In genomic region chr18:10526211-10526949, GRCh38 we compare ENCODE assay signal across 8 cellular contexts. TPM values are rescaled to one million over a fixed set of nuclear protein-coding genes. Genes with fewer than 3 reads are reported as not detected.
DNase-seq lines count a peak whose midpoint lies in the region; ATAC-seq and TF ChIP-seq lines count a peak whose summit lies in the region.

No MANE protein-coding gene starts in this region.

- CTCF ChIA-PET in naive thymus-derived CD4-positive, alpha-beta T cell (lab: Charles Lee) = no interaction called here

- H3K27ac Mint-ChIP-seq in naive thymus-derived CD4-positive, alpha-beta T cell = peak overlapping the region; percentile 84 to 99 (median 96)

- peaks cover 47 to 69% (median 60%) of the 10 kb centered on the region in 7 donors for H3K4me1 Mint-ChIP-seq in naive thymus-derived CD4-positive, alpha-beta T cell

- peak overlapping the region; percentile 94 to 99 (median 98) for H3K4me3 Mint-ChIP-seq in naive thymus-derived CD4-positive, alpha-beta T cell

- H3K4me1 ChIP-seq in esophagus (ENCODE audit: control insufficient read depth in 2 of 2, insufficient read depth in 2 of 2, low read length in 1 of 2) (peaks cover 2 to 4% of the 10 kb centered on the region in 2 donors), stomach (peaks cover 29 to 57% (median 43%) of the 10 kb centered on the region in 4 donors)
- H3K4me1 ChIP-seq in naive thymus-derived CD4-positive, alpha-beta T cell (ENCODE audit: control insufficient read depth in 2 of 2, insufficient read depth in 2 of 2, low read length in 2 of 2) = peaks cover 4 to 22% of the 10 kb centered on the region in 2 donors

- intact Hi-C loops in naive thymus-derived CD4-positive, alpha-beta T cell (cut with micrococcal nuclease) = loop anchor here (1.0 to 10.0 kb wide), 10 partner anchors 402 to 1919 kb away; partner anchors contain the start of genes TWSG1 (in 2 of the 2), AFG3L2 (in 1 of the 2), CHMP1B (in 1 of the 2) and IMPA2 (in 1 of the 2)
- intact Hi-C loops in stomach (cut with DNase I; ENCODE audit: low total_unique reads) = no loop called here

- H3K36me3 Mint-ChIP-seq in naive thymus-derived CD4-positive, alpha-beta T cell = peaks cover 0 to 3% (median 0%) of the 10 kb centered on the region in 5 donors

- peaks cover 0 to 3% (median 0%) of the 10 kb centered on the region in 11 donors for H3K9me3 Mint-ChIP-seq in naive thymus-derived CD4-positive, alpha-beta T cell

- H3K4me3 ChIP-seq in esophagus (ENCODE audit: low read depth in 1 of 2, low read length in 2 of 2) (peak overlapping the region; percentile 74 to 81), stomach (peak overlapping the region; percentile 87 to 92 (median 90))
- H3K4me3 ChIP-seq in naive thymus-derived CD4-positive, alpha-beta T cell (ENCODE audit: low read length) = peak overlapping the region; percentile 93

- TF ChIP-seq CTCF in stomach (IDR thresholded peaks at IDR 0.05) = no peak

- H3K27ac ChIP-seq in esophagus (ENCODE audit: low read depth in 2 of 2, low read length in 1 of 2) = peak overlapping the region; percentile 90 to 92
- peak overlapping the region; percentile 76 for H3K27ac ChIP-seq in naive thymus-derived CD4-positive, alpha-beta T cell (ENCODE audit: low read depth, low read length)
- peak overlapping the region; percentile 91 to 97 (median 96) for H3K27ac ChIP-seq in stomach

- no peak for TF ChIP-seq POLR2A in stomach (IDR thresholded peaks at IDR 0.05)

- H3K36me3 ChIP-seq in esophagus (ENCODE audit: control insufficient read depth in 2 of 2, insufficient read depth in 2 of 2, low read length in 1 of 2) (no peaks in the 10 kb centered on the region), stomach (no peaks in the 10 kb centered on the region)
- peaks cover 0 to 7% (median 0%) of the 10 kb centered on the region in 3 experiments for H3K36me3 ChIP-seq in naive thymus-derived CD4-positive, alpha-beta T cell (ENCODE audit: control insufficient read depth in 2 of 3, insufficient read depth in 3 of 3, low read length in 3 of 3)

- POLR2A ChIA-PET in naive thymus-derived CD4-positive, alpha-beta T cell (lab: Charles Lee) = interaction anchor here (1.0 kb wide), 2 partner anchors 569 to 613 kb away, joined by 4 to 5 read pairs; partner anchors contain the start of gene VAPA

- peak; percentile 75 for ATAC-seq in HG02642 (IDR thresholded peaks at IDR 0.05; ENCODE audit: poor library complexity, unreplicated experiment)
- ATAC-seq in naive thymus-derived CD4-positive, alpha-beta T cell = peak; percentile 67

- H3K27me3 ChIP-seq in esophagus (ENCODE audit: control insufficient read depth in 1 of 2, insufficient read depth in 2 of 2, low read length in 2 of 2) (no peaks in the 10 kb centered on the region), stomach (no peaks in the 10 kb centered on the region)
- H3K27me3 ChIP-seq in naive thymus-derived CD4-positive, alpha-beta T cell (ENCODE audit: control insufficient read depth in 2 of 2, insufficient read depth in 2 of 2, low read length in 2 of 2) = no peaks in the 10 kb centered on the region

- TF ChIP-seq EP300 in stomach (IDR thresholded peaks at IDR 0.05) = no peak

- H3K27me3 Mint-ChIP-seq in naive thymus-derived CD4-positive, alpha-beta T cell = peaks cover 0 to 10% (median 0%) of the 10 kb centered on the region in 5 donors

- 1 to 2% methylated on average over 30 to 42 of the region's 42 CpGs for WGBS in esophagus, 2 donors
- WGBS in stomach, 5 donors = 1 to 4% (median 2%) methylated on average over 9 to 42 of the region's 42 CpGs

- no peaks in the 10 kb centered on the region for H3K9me3 ChIP-seq in esophagus (ENCODE audit: control insufficient read depth in 2 of 2, insufficient read depth in 1 of 2, low read depth in 1 of 2, low read length in 1 of 2)
- H3K9me3 ChIP-seq in naive thymus-derived CD4-positive, alpha-beta T cell (ENCODE audit: control insufficient read depth in 2 of 3, low read length in 3 of 3) = no peaks in the 10 kb centered on the region
- no peaks in the 10 kb centered on the region for H3K9me3 ChIP-seq in stomach

- DNase-seq in NOMO-1 (lab: John Stamatoyannopoulos, UW; ENCODE audit: unreplicated experiment in 2 of 2) = peak; percentile 17 to 18
- DNase-seq in NOMO-1 treated with dmso at 0.1 percent for 144 hours (lab: John Stamatoyannopoulos, UW; ENCODE audit: unreplicated experiment) = no peak
- DNase-seq in NCI-H146 (lab: John Stamatoyannopoulos, UW) = peak; percentile 85
- peak; percentile 20 for DNase-seq in activated T-cell treated with anti-CD3 and anti-CD28 coated beads for 1 hour (ENCODE audit: low read depth)
- DNase-seq in naive thymus-derived CD4-positive, alpha-beta T cell = peak in 5 of 9 donors; percentile 27 to 76 (median 42)
- peak; percentile 55 for DNase-seq in stomach

RNA-seq across cellular contexts. Expression of gene NAPG, which starts 0.6 kb away (rescaled TPM):
- 10 to 100 TPM; 12.4 to 13.2 TPM for polyA plus RNA-seq in esophagus
- 10 to 100 TPM; 28.1 to 35.7 (median 30.0) TPM for total RNA-seq in naive thymus-derived CD4-positive, alpha-beta T cell
- 10 to 100 TPM; 10.2 to 12.9 TPM for polyA plus RNA-seq in naive thymus-derived CD4-positive, alpha-beta T cell
- 10 to 100 TPM in 3 of 5 donors, 1 to 10 TPM in 2; 5.5 to 83.7 (median 31.7) TPM for total RNA-seq in stomach
- polyA plus RNA-seq in stomach = 10 to 100 TPM; 12.1 to 22.9 (median 12.4) TPM
